Comparison of ENCODE assay signal across 13 cellular contexts in the genomic region with DNA sequence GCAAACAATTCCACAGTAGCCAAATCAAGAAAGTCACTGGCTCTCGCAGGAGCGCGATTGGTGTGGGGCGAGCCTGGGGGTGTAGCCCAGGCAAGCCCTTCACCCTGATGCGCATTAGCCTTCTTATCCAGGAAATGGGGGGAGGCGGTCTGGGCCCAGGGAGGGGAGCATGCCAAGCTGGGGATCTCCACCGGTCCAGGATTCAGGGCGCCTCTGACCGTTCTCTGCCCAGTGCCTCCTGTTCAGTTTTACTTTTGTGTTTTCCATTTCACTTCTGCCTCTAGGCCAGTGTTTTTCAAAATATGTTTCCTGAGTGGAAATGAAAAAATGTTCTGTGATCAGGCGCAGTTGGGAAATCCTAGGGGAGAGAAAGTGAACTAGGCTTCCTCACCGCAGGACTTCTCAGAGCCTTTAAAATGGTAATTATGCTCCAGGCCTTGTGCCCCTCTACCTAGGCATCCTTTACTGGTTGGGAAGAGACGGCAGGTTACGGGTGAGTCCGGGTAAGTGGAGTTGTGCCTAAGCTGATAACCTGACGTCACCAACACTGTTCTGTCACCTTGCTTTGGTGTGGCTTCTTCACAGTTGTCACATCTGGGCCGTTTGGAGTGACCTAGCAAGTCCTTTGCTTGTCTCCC. TPM values are rescaled to one million over a fixed set of nuclear protein-coding genes. Genes with fewer than 3 reads are reported as not detected.
DNase-seq lines count a peak whose midpoint lies in the region; ATAC-seq and TF ChIP-seq lines count a peak whose summit lies in the region.
"Had no signal": no experiment of that assay in that cellular context is flagged by ENCODE, and none has a peak within 500 bp of the region (broad histone marks: within the 10 kb centered on the region; RNA-seq: fewer than 3 reads in every experiment).

No MANE protein-coding gene starts in this region.

- H3K27me3 ChIP-seq in SK-N-SH (ENCODE audit: insufficient read depth) (no peaks in the 10 kb centered on the region), iPS-15b (ENCODE audit: control insufficient read depth, insufficient read depth, low read length) (no peaks in the 10 kb centered on the region)
- H3K27me3 ChIP-seq: SJSA1 had no signal

- no peaks in the 10 kb centered on the region for H4K20me1 ChIP-seq in SK-N-SH (ENCODE audit: insufficient read depth)

- no peak for ATAC-seq in SK-N-SH treated with all-trans-retinoic acid at 6 μM for 48 hours
- peak; percentile 25 for ATAC-seq in activated CD8-positive, alpha-beta T cell treated with anti-CD3 and anti-CD28 coated beads, Interleukin-2, amount 10 ng/mL, durations not matched to agents 7 days and 5 days
- no peak for ATAC-seq in HG03045 (IDR thresholded peaks at IDR 0.05; ENCODE audit: unreplicated experiment)
- no peak for ATAC-seq in left lobe of liver
- ATAC-seq: HCT116 had no signal

- H3K36me3 Mint-ChIP-seq in activated CD8-positive, alpha-beta T cell treated with anti-CD3 and anti-CD28 coated beads, Interleukin-2, amount 10 ng/mL, durations not matched to agents 7 days and 5 days (ENCODE audit: low read depth): peaks cover 23% of the 10 kb centered on the region

- POLR2A ChIA-PET in SK-N-SH (lab: Yijun Ruan, JAX): interaction anchor here (1.0 to 1.3 kb wide), 2 partner anchors 42 to 59 kb away, joined by 3 to 12 read pairs; a partner anchor contains a TSS
- POLR2A ChIA-PET in activated CD8-positive, alpha-beta T cell treated with anti-CD3 and anti-CD28 coated beads, Interleukin-2, amount 10 ng/mL, durations not matched to agents 7 days and 5 days (lab: Charles Lee): no interaction called here

- H3K4me2 ChIP-seq in SK-N-SH: no peak overlapping the region

- H3K79me2 ChIP-seq in SK-N-SH (ENCODE audit: insufficient read depth): peaks cover 31% of the 10 kb centered on the region

- H3K27ac Mint-ChIP-seq in activated CD8-positive, alpha-beta T cell treated with anti-CD3 and anti-CD28 coated beads, Interleukin-2, amount 10 ng/mL, durations not matched to agents 7 days and 5 days: peak overlapping the region; percentile 88

- H2AFZ ChIP-seq in SK-N-SH (ENCODE audit: low read depth): no peak overlapping the region
- H2AFZ ChIP-seq: parathyroid adenoma had no signal

- peak overlapping the region; percentile 59 for H3K4me3 Mint-ChIP-seq in activated CD8-positive, alpha-beta T cell treated with anti-CD3 and anti-CD28 coated beads, Interleukin-2, amount 10 ng/mL, durations not matched to agents 7 days and 5 days

- H3K9me3 ChIP-seq in SK-N-SH (no peaks in the 10 kb centered on the region), iPS-15b (ENCODE audit: control insufficient read depth, insufficient read depth, low read length) (no peaks in the 10 kb centered on the region)
- H3K9me3 ChIP-seq: SJSA1 had no signal

- WGBS in SK-N-SH (ENCODE audit: low lambda C conversion rate): 96% methylated on average over 16 of the region's 16 CpGs

- H3K4me1 ChIP-seq in SK-N-SH (ENCODE audit: control insufficient read depth in 1 of 2, insufficient read depth in 2 of 2, low read depth in 1 of 2, low read length in 1 of 2) (peaks cover 10 to 58% of the 10 kb centered on the region in 2 experiments; a peak in 3 of 4 replicates), iPS-15b (ENCODE audit: control insufficient read depth, insufficient read depth, low read length) (peaks cover 31% of the 10 kb centered on the region)
- H3K4me1 ChIP-seq: parathyroid adenoma had no signal

- H3K9ac ChIP-seq in SK-N-SH: no peak overlapping the region
- H3K9ac ChIP-seq in iPS-15b (ENCODE audit: low read depth, low read length): peak overlapping the region; percentile 12
- H3K9ac ChIP-seq: parathyroid adenoma had no signal

- peaks cover 87% of the 10 kb centered on the region for H3K4me1 Mint-ChIP-seq in activated CD8-positive, alpha-beta T cell treated with anti-CD3 and anti-CD28 coated beads, Interleukin-2, amount 10 ng/mL, durations not matched to agents 7 days and 5 days (ENCODE audit: low read depth)

- H3K4me3 ChIP-seq in SK-N-SH (ENCODE audit: low read depth in 2 of 2, low read length in 1 of 2) (no peak overlapping the region), iPS-15b (ENCODE audit: low read depth, low read length) (no peak overlapping the region), skin epidermis (no peak overlapping the region)
- H3K4me3 ChIP-seq: SJSA1 had no signal

- H3K9me3 Mint-ChIP-seq in activated CD8-positive, alpha-beta T cell treated with anti-CD3 and anti-CD28 coated beads, Interleukin-2, amount 10 ng/mL, durations not matched to agents 7 days and 5 days (ENCODE audit: insufficient read depth): no peaks in the 10 kb centered on the region

- peak; percentile 47 for DNase-seq in SK-N-SH
- no peak for DNase-seq in activated CD8-positive, alpha-beta T cell treated with anti-CD3 and anti-CD28 coated beads, Interleukin-2, amount 10 ng/mL, durations not matched to agents 7 days and 5 days
- DNase-seq in left lobe of liver (ENCODE audit: low spot score): no peak
- no peak for DNase-seq in stimulated activated CD8-positive, alpha-beta memory T cell treated with anti-CD3 and anti-CD28 coated beads, Interleukin-4, amount 100 ng/mL, for 48 hours
- DNase-seq: MV-4-11 had no signal

- H3K36me3 ChIP-seq in SK-N-SH (replicated peaks in 1 of 2; ENCODE audit: control insufficient read depth in 1 of 2, insufficient read depth in 2 of 2, low read length in 1 of 2) (no peaks in the 10 kb centered on the region), iPS-15b (ENCODE audit: control insufficient read depth, insufficient read depth, low read length) (no peaks in the 10 kb centered on the region)
- H3K36me3 ChIP-seq: SJSA1 had no signal

- H3K9me2 ChIP-seq in SK-N-SH: no peaks in the 10 kb centered on the region

- no peak for TF ChIP-seq CTCF in SK-N-SH (IDR thresholded peaks at IDR 0.05)

- no peaks in the 10 kb centered on the region for H3K27me3 Mint-ChIP-seq in activated CD8-positive, alpha-beta T cell treated with anti-CD3 and anti-CD28 coated beads, Interleukin-2, amount 10 ng/mL, durations not matched to agents 7 days and 5 days (ENCODE audit: low read depth)

- CTCF ChIA-PET in SK-N-SH (lab: Yijun Ruan, JAX): interaction anchor here (1.0 to 1.8 kb wide), 5 partner anchors 12 to 73 kb away, joined by 3 to 9 read pairs (median 4); no protein-coding TSS in a partner anchor
- CTCF ChIA-PET in activated CD8-positive, alpha-beta T cell treated with anti-CD3 and anti-CD28 coated beads, Interleukin-2, amount 10 ng/mL, durations not matched to agents 7 days and 5 days (lab: Charles Lee): interaction anchor here (1.0 to 1.9 kb wide), 5 partner anchors 15 to 129 kb away, joined by 3 to 6 read pairs (median 4); a partner anchor contains a TSS

- no peak for TF ChIP-seq EP300 in SK-N-SH (IDR thresholded peaks at IDR 0.05; ENCODE audit: borderline replicate concordance in 1 of 2, low read depth in 1 of 2, low read length in 1 of 2)

- TF ChIP-seq RAD21 in SK-N-SH (IDR thresholded peaks at IDR 0.05; ENCODE audit: low read length): no peak

- peak overlapping the region in 1 of 2 experiments; percentile 90; a peak in 2 of 4 replicates for H3K27ac ChIP-seq in SK-N-SH (ENCODE audit: low read depth in 2 of 2, low read length in 1 of 2)
- peak overlapping the region in 11 of 21 experiments; percentile 8 to 58 (median 32) for H3K27ac ChIP-seq in skin epidermis
- H3K27ac ChIP-seq: 22Rv1, parathyroid adenoma, SJSA1 had no signal

- no peaks in the 10 kb centered on the region for H3F3A ChIP-seq in SK-N-SH (replicated peaks; ENCODE audit: insufficient read depth)

TF ChIP-seq in SK-N-SH, 30 proteins besides CTCF, POLR2A, EP300 and RAD21 (continues in another document):
- no peak for TF ChIP-seq MXI1 (IDR thresholded peaks at IDR 0.05; ENCODE audit: low read depth, low read length)
- TF ChIP-seq RFX5 (IDR thresholded peaks at IDR 0.05; ENCODE audit: low read length): no peak
- no peak for TF ChIP-seq FOSL2 (IDR thresholded peaks at IDR 0.05; ENCODE audit: borderline replicate concordance, low read depth)
- no peak for TF ChIP-seq ELF1 (IDR thresholded peaks at IDR 0.05)
- TF ChIP-seq NRF1 (IDR thresholded peaks at IDR 0.05; ENCODE audit: low read depth, low read length): no peak
- no peak for TF ChIP-seq SIN3A (IDR thresholded peaks at IDR 0.05; ENCODE audit: borderline replicate concordance, low read depth, low read length)
- no peak for TF ChIP-seq RCOR1 (IDR thresholded peaks at IDR 0.05; ENCODE audit: low read length)
- TF ChIP-seq POLR2AphosphoS5 (IDR thresholded peaks at IDR 0.05; ENCODE audit: low read depth, low read length): no peak
- TF ChIP-seq GABPA (IDR thresholded peaks at IDR 0.05; ENCODE audit: low read depth): no peak
- no peak for TF ChIP-seq EZH2phosphoT487 (IDR thresholded peaks at IDR 0.05; ENCODE audit: borderline replicate concordance, low read depth)

TF ChIP-seq in SK-N-SH treated with all-trans-retinoic acid at 6 μM for 48 hours, 23 proteins besides CTCF, POLR2A, EP300 and RAD21 (continues in another document):
- TF ChIP-seq ZNF70 (CRISPR knock-in tag; IDR thresholded peaks at IDR 0.05) (no peak), RARB (CRISPR knock-in tag; IDR thresholded peaks at IDR 0.05) (no peak)

RNA-seq across cellular contexts. Expression of a gene that starts 18.4 kb away (rescaled TPM):
- polyA plus RNA-seq in SK-N-SH (2012; rRNA removed): 10.2 and 15.0 TPM in 2 replicates
- polyA plus RNA-seq in SK-N-SH (2012; cell fraction: cytosol; rRNA removed): 6.1 and 10.0 TPM in 2 replicates
- 18.6 and 21.7 TPM in 2 replicates for polyA plus RNA-seq in SK-N-SH (2012; cell fraction: nucleus; rRNA removed)
- total RNA-seq in activated CD8-positive, alpha-beta T cell treated with anti-CD3 and anti-CD28 coated beads, Interleukin-2, amount 10 ng/mL, durations not matched to agents 7 days and 5 days: 10 to 100 TPM; 37.1 to 46.3 TPM
- total RNA-seq in left lobe of liver: 114 TPM

RNA-seq across cellular contexts. Expression of a gene that starts 59.0 kb away (rescaled TPM):
- 50.9 and 52.1 TPM in 2 replicates for polyA plus RNA-seq in SK-N-SH (2012; rRNA removed)
- 29.9 and 37.6 TPM in 2 replicates for polyA plus RNA-seq in SK-N-SH (2012; cell fraction: cytosol; rRNA removed)
- polyA plus RNA-seq in SK-N-SH (2012; cell fraction: nucleus; rRNA removed): 37.7 and 41.7 TPM in 2 replicates
- 10 to 100 TPM; 29.2 to 30.0 TPM for total RNA-seq in activated CD8-positive, alpha-beta T cell treated with anti-CD3 and anti-CD28 coated beads, Interleukin-2, amount 10 ng/mL, durations not matched to agents 7 days and 5 days
- total RNA-seq in left lobe of liver: 50.1 TPM
